In genomic region chr21:40074198-40074597, GRCh38 we compare ENCODE assay signal across 20 cellular contexts.
"Had no signal": no experiment of that assay in that cellular context is flagged by ENCODE, and none has a peak within 500 bp of the region (broad histone marks: within the 10 kb centered on the region; RNA-seq: fewer than 3 reads in every experiment).

No MANE protein-coding gene starts in this region.

- H3K9me3 ChIP-seq: left lung, lower lobe of right lung, neutrophil, pancreas, spleen, suprapubic skin, transverse colon, vagina had no signal

- H3K4me2 ChIP-seq: hepatocyte had no signal

- H3K4me1 ChIP-seq: foreskin keratinocyte, left lung, lower lobe of right lung, pancreas, spleen, suprapubic skin, transverse colon, vagina had no signal

- DNase-seq: central memory CD4-positive, alpha-beta T cell; dorsolateral prefrontal cortex; effector CD4-positive, alpha-beta T cell; foreskin keratinocyte; kidney; left lung; lower lobe of right lung; natural killer cell; pancreas; spleen; stimulated activated CD4-positive, alpha-beta T cell treated with anti-CD3 and anti-CD28 coated beads, Interleukin-4, amount 100 ng/mL, for 4 hours; stimulated activated naive CD8-positive, alpha-beta T cell treated with anti-CD3 and anti-CD28 coated beads, Interleukin-15, Interleukin-2, amounts not matched to agents 100 U/mL and 50 U/mL, for 24 hours; transverse colon had no signal

- H3K27me3 Mint-ChIP-seq: stimulated activated memory B cell treated with anti-CD40 and anti-IgM and Interleukin-4, amounts not matched to agents 10 μg/mL and 1 μg/mL and 100 μg/mL, for 72 hours had no signal

- H2AFZ ChIP-seq: hepatocyte had no signal

- H3K27ac ChIP-seq: dorsolateral prefrontal cortex, foreskin keratinocyte, hepatocyte, left lung, lower lobe of right lung, neutrophil, pancreas, skin epidermis, spleen, suprapubic skin, vagina had no signal

- H3K9me3 Mint-ChIP-seq: neural crest cell; stimulated activated memory B cell treated with anti-CD40 and anti-IgM and Interleukin-4, amounts not matched to agents 10 μg/mL and 1 μg/mL and 100 μg/mL, for 72 hours had no signal

- H3K36me3 ChIP-seq: left lung, lower lobe of right lung, neutrophil, pancreas, spleen, suprapubic skin, transverse colon, vagina had no signal

- H3K27me3 ChIP-seq: dorsolateral prefrontal cortex, foreskin keratinocyte, hepatocyte, left lung, neutrophil, pancreas, spleen, suprapubic skin, transverse colon, vagina had no signal

- H3K4me3 ChIP-seq: dorsolateral prefrontal cortex, hepatocyte, left lung, lower lobe of right lung, pancreas, skin epidermis, spleen, suprapubic skin, transverse colon, vagina had no signal

- H3K4me3 Mint-ChIP-seq: natural killer cell; neural crest cell; stimulated activated memory B cell treated with anti-CD40 and anti-IgM and Interleukin-4, amounts not matched to agents 10 μg/mL and 1 μg/mL and 100 μg/mL, for 72 hours had no signal

- H3K79me2 ChIP-seq: hepatocyte had no signal

- H3K36me3 Mint-ChIP-seq: natural killer cell; stimulated activated memory B cell treated with anti-CD40 and anti-IgM and Interleukin-4, amounts not matched to agents 10 μg/mL and 1 μg/mL and 100 μg/mL, for 72 hours had no signal

- H3K27ac Mint-ChIP-seq: natural killer cell; stimulated activated memory B cell treated with anti-CD40 and anti-IgM and Interleukin-4, amounts not matched to agents 10 μg/mL and 1 μg/mL and 100 μg/mL, for 72 hours had no signal

- H3K4me1 Mint-ChIP-seq: natural killer cell; stimulated activated memory B cell treated with anti-CD40 and anti-IgM and Interleukin-4, amounts not matched to agents 10 μg/mL and 1 μg/mL and 100 μg/mL, for 72 hours had no signal
